Comparison of ENCODE assay signal across 11 cellular contexts in the genomic region with DNA sequence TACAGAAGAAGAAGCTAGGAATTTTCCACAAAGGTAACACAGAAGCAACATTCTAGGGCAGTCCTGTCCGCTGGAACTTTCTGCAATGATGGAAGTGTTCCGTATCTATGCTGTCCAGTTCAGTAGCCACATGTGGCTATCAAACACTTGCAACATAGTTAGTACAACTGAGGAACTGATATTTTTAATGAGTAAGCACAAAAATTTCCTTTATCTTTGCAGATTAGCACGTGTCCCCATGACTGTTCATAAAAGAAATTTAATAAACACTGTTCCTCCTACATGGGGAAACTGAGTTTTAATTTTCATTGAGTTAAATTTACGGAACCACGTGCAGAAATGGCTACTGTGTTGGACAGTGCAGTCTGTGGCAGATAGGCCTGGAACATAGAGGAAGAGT.
"Had no signal": no experiment of that assay in that cellular context is flagged by ENCODE, and none has a peak within 500 bp of the region (broad histone marks: within the 10 kb centered on the region; RNA-seq: fewer than 3 reads in every experiment).

No MANE protein-coding gene starts in this region.

- H3K9me3 ChIP-seq: HAP-1 had no signal

- H3K27ac ChIP-seq: GM23248 had no signal

- FAIRE-seq: H1, H54 had no signal

- H3K9ac ChIP-seq: GM23248 had no signal

- H3K36me3 ChIP-seq: HAP-1 had no signal

- DNase-seq: GM23248, GOT3, H7, H9, HCEC 1CT, HFFc6 had no signal

- H2AFZ ChIP-seq: GM23248, GM23338 had no signal

- ATAC-seq: GM23338, HCT116 had no signal

- H3K4me2 ChIP-seq: GM23338 had no signal

- H3K4me1 ChIP-seq: HAP-1 had no signal

- H3K4me3 ChIP-seq: GM23248, GM23338, HAP-1 had no signal
